ENCODE assay signal across 27 cellular contexts in genomic region chr17:17124341-17124740, GRCh38.
A peak's percentile ranks its signal among the peaks of the same experiment; 100 is the strongest.
DNase-seq lines count a peak whose midpoint lies in the region; ATAC-seq and TF ChIP-seq lines count a peak whose summit lies in the region.
"Had no signal": no experiment of that assay in that cellular context is flagged by ENCODE, and none has a peak within 500 bp of the region (broad histone marks: within the 10 kb centered on the region; RNA-seq: fewer than 3 reads in every experiment).

No MANE protein-coding gene starts in this region.

- no peak for DNase-seq in activated T-cell treated with anti-CD3 and anti-CD28 coated beads, Interleukin-2, amount 50 U/mL, for 24 hours
- DNase-seq in activated T-cell treated with anti-CD3 and anti-CD28 coated beads, Interleukin-2, amount 50 U/mL, for 48 hours, result no peak
- DNase-seq in CD8-positive, alpha-beta T cell, result no peak
- DNase-seq in caudate nucleus (lab: John Stamatoyannopoulos, UW), result no peak
- no peak for DNase-seq in natural killer cell treated with Interleukin-12 subunit alpha and Interleukin-12 subunit beta and Interleukin-15 and Interleukin-18, amount 100 ng/mL, for 72 hours (ENCODE audit: low spot score)
- DNase-seq in psoas muscle, result no peak
- no peak for DNase-seq in COLO829 (ENCODE audit: low spot score)
- DNase-seq: activated gamma-delta T cell; activated T-cell treated with anti-CD3 and anti-CD28 coated beads for 4 hours; brain microvascular endothelial cell; DMS79 treated with DMSO at 0.1 percent for 48 hours; endodermal cell; foreskin melanocyte; KBM-7; mesenchymal stem cell; NCI-H1105; NCI-H2029; NCI-H526; occipital lobe; stimulated activated CD4-positive, alpha-beta T cell treated with anti-CD3 and anti-CD28 coated beads, Interleukin-15, amount 100 ng/mL, for 24 hours; stimulated activated naive CD8-positive, alpha-beta T cell treated with anti-CD3 and anti-CD28 coated beads, Interleukin-15, Interleukin-2, amounts not matched to agents 100 U/mL and 50 U/mL, for 24 hours; SW 1271 had no signal

- CTCF ChIA-PET in CD8-positive, alpha-beta T cell (lab: Charles Lee), result interaction anchor here (1.1 kb wide), 1 partner anchor 14 kb away, joined by 3 read pairs; no protein-coding TSS in a partner anchor

- no peak for ATAC-seq in CD8-positive, alpha-beta T cell
- no peak for ATAC-seq in natural killer cell treated with Interleukin-12 subunit alpha and Interleukin-12 subunit beta and Interleukin-15 and Interleukin-18, amount 100 ng/mL, for 72 hours
- ATAC-seq in psoas muscle (no peak), HG03460 (IDR thresholded peaks at IDR 0.05; ENCODE audit: unreplicated experiment) (no peak)
- ATAC-seq: A549, esophagus mucosa had no signal

- H3K4me3 ChIP-seq in CD8-positive, alpha-beta T cell (ENCODE audit: low read depth, low read length), result no peak overlapping the region
- H3K4me3 ChIP-seq in psoas muscle, result no peak overlapping the region
- H3K4me3 ChIP-seq: A549, coronary artery, HAP-1 had no signal

- H3K4me1 ChIP-seq in CD8-positive, alpha-beta T cell (ENCODE audit: insufficient read depth, low read length), result peaks cover 67% of the 10 kb centered on the region
- H3K4me1 ChIP-seq in psoas muscle, result peaks cover 88% of the 10 kb centered on the region

- WGBS in psoas muscle, 3 donors, result 87 to 92% (median 92%) methylated on average over 3 of the region's 3 CpGs

- H3K27ac ChIP-seq in CD8-positive, alpha-beta T cell (ENCODE audit: low read depth, low read length), result no peak overlapping the region
- H3K27ac ChIP-seq in caudate nucleus (ENCODE audit: low read depth, low read length), result peak overlapping the region; percentile 4
- no peak overlapping the region for H3K27ac ChIP-seq in psoas muscle
- H3K27ac ChIP-seq: brain microvascular endothelial cell had no signal

- no peaks in the 10 kb centered on the region for H3K27me3 Mint-ChIP-seq in activated T-cell treated with anti-CD3 and anti-CD28 coated beads, Interleukin-2, amount 50 U/mL, for 24 hours
- no peaks in the 10 kb centered on the region for H3K27me3 Mint-ChIP-seq in CD8-positive, alpha-beta T cell (ENCODE audit: low read depth)
- no peaks in the 10 kb centered on the region for H3K27me3 Mint-ChIP-seq in natural killer cell treated with Interleukin-12 subunit alpha and Interleukin-12 subunit beta and Interleukin-15 and Interleukin-18, amount 100 ng/mL, for 72 hours

- POLR2A ChIA-PET in CD8-positive, alpha-beta T cell (lab: Charles Lee), result no interaction called here

- H3K4me1 Mint-ChIP-seq in activated T-cell treated with anti-CD3 and anti-CD28 coated beads, Interleukin-2, amount 50 U/mL, for 24 hours (ENCODE audit: low read depth), result peaks cover 72% of the 10 kb centered on the region
- peaks cover 84% of the 10 kb centered on the region for H3K4me1 Mint-ChIP-seq in CD8-positive, alpha-beta T cell (ENCODE audit: low read depth)
- peaks cover 59 to 81% of the 10 kb centered on the region in 2 donors for H3K4me1 Mint-ChIP-seq in natural killer cell treated with Interleukin-12 subunit alpha and Interleukin-12 subunit beta and Interleukin-15 and Interleukin-18, amount 100 ng/mL, for 72 hours (ENCODE audit: low read depth in 2 of 2)
- H3K4me1 Mint-ChIP-seq: endodermal cell had no signal

- intact Hi-C loops in CD8-positive, alpha-beta T cell (cut with DNase I, micrococcal nuclease), result loop anchor here (5.0 to 10.0 kb wide), 2 partner anchors 82 to 520 kb away; partner anchors contain the start of gene MPRIP (in 1 of the 2)
- intact Hi-C loops in psoas muscle (cut with DNase I), result loop anchor here in 1 of 2 donors (10.0 kb wide), 1 partner anchor 120 kb away; no protein-coding TSS in a partner anchor

- no peaks in the 10 kb centered on the region for H3K27me3 ChIP-seq in CD8-positive, alpha-beta T cell (ENCODE audit: insufficient read depth, low read length)
- no peaks in the 10 kb centered on the region for H3K27me3 ChIP-seq in psoas muscle (ENCODE audit: insufficient read depth in 3 of 3, low read length in 2 of 3)
- H3K27me3 ChIP-seq: brain microvascular endothelial cell had no signal

- H3K27ac Mint-ChIP-seq in activated T-cell treated with anti-CD3 and anti-CD28 coated beads, Interleukin-2, amount 50 U/mL, for 24 hours, result peak overlapping the region; percentile 72
- H3K27ac Mint-ChIP-seq in CD8-positive, alpha-beta T cell, result peak overlapping the region; percentile 87
- peak overlapping the region; percentile 85 to 94 for H3K27ac Mint-ChIP-seq in natural killer cell treated with Interleukin-12 subunit alpha and Interleukin-12 subunit beta and Interleukin-15 and Interleukin-18, amount 100 ng/mL, for 72 hours
- H3K27ac Mint-ChIP-seq: endodermal cell had no signal

- H3K36me3 Mint-ChIP-seq in activated T-cell treated with anti-CD3 and anti-CD28 coated beads, Interleukin-2, amount 50 U/mL, for 24 hours (ENCODE audit: low read depth), result peaks cover 28% of the 10 kb centered on the region
- H3K36me3 Mint-ChIP-seq in CD8-positive, alpha-beta T cell, result peaks cover 23% of the 10 kb centered on the region
- H3K36me3 Mint-ChIP-seq in natural killer cell treated with Interleukin-12 subunit alpha and Interleukin-12 subunit beta and Interleukin-15 and Interleukin-18, amount 100 ng/mL, for 72 hours, result no peaks in the 10 kb centered on the region

- no peak for TF ChIP-seq CTCF in CD8-positive, alpha-beta T cell (IDR thresholded peaks at IDR 0.05)
- no peak for TF ChIP-seq CTCF in psoas muscle (IDR thresholded peaks at IDR 0.05)

- H3K9me3 Mint-ChIP-seq in activated T-cell treated with anti-CD3 and anti-CD28 coated beads, Interleukin-2, amount 50 U/mL, for 24 hours, result no peaks in the 10 kb centered on the region
- no peaks in the 10 kb centered on the region for H3K9me3 Mint-ChIP-seq in CD8-positive, alpha-beta T cell
- H3K9me3 Mint-ChIP-seq in natural killer cell treated with Interleukin-12 subunit alpha and Interleukin-12 subunit beta and Interleukin-15 and Interleukin-18, amount 100 ng/mL, for 72 hours, result no peaks in the 10 kb centered on the region
- H3K9me3 Mint-ChIP-seq: endodermal cell had no signal

- H3K4me3 Mint-ChIP-seq in activated T-cell treated with anti-CD3 and anti-CD28 coated beads, Interleukin-2, amount 50 U/mL, for 24 hours, result no peak overlapping the region
- peak overlapping the region; percentile 51 for H3K4me3 Mint-ChIP-seq in CD8-positive, alpha-beta T cell
- no peak overlapping the region for H3K4me3 Mint-ChIP-seq in natural killer cell treated with Interleukin-12 subunit alpha and Interleukin-12 subunit beta and Interleukin-15 and Interleukin-18, amount 100 ng/mL, for 72 hours
- H3K4me3 Mint-ChIP-seq: endodermal cell had no signal

- H3K9me3 ChIP-seq in CD8-positive, alpha-beta T cell (ENCODE audit: low read length), result no peaks in the 10 kb centered on the region
- no peaks in the 10 kb centered on the region for H3K9me3 ChIP-seq in psoas muscle
- H3K9me3 ChIP-seq: A549, HAP-1 had no signal

- no peaks in the 10 kb centered on the region for H3K36me3 ChIP-seq in CD8-positive, alpha-beta T cell (ENCODE audit: insufficient read depth, low read length)
- peaks cover 0 to 18% of the 10 kb centered on the region in 2 donors for H3K36me3 ChIP-seq in psoas muscle (ENCODE audit: insufficient read depth in 1 of 2, low read depth in 1 of 2)
